In the genomic region with DNA sequence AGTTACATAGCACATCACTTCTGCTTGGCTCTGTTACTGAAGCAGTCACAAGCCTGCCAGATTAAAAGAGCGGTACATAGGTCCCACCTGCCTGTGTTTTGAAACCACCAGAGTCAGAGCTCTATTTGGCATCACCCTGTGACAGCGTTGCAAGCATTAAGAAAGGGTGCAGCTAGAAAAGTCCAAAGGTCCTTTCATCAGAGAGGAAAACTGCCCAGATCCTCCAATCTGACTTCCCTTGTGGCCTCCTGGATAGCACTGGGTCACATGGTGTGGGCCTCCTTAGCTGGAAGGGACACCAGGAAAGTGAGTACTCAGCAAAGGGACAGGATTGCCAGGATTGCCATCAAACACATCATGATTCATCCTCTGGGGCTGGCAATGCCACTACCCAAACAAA, we compare ENCODE assay signal across 18 cellular contexts. TPM values are rescaled to one million over a fixed set of nuclear protein-coding genes. Genes with fewer than 3 reads are reported as not detected.
DNase-seq lines count a peak whose midpoint lies in the region; ATAC-seq, FAIRE-seq and TF ChIP-seq lines count a peak whose summit lies in the region.
"Had no signal": no experiment of that assay in that cellular context is flagged by ENCODE, and none has a peak within 500 bp of the region (broad histone marks: within the 10 kb centered on the region; RNA-seq: fewer than 3 reads in every experiment).

No MANE protein-coding gene starts in this region.

- H3K9me3 ChIP-seq in left lung (no peaks in the 10 kb centered on the region), gastrocnemius medialis (no peaks in the 10 kb centered on the region)
- H3K9me3 ChIP-seq: esophagus muscularis mucosa, HAP-1, tibial nerve had no signal

- no peak for TF ChIP-seq CTCF in left lung (IDR thresholded peaks at IDR 0.05)
- no peak for TF ChIP-seq CTCF in gastrocnemius medialis (IDR thresholded peaks at IDR 0.05 in 4 of 5, conservative IDR thresholded peaks at IDR 0.05 in 1 of 5)

- H3K27me3 ChIP-seq in left lung (no peaks in the 10 kb centered on the region), gastrocnemius medialis (no peaks in the 10 kb centered on the region)
- H3K27me3 ChIP-seq: esophagus muscularis mucosa, tibial nerve had no signal

- peak overlapping the region in 1 of 2 donors; percentile 50 for H3K27ac ChIP-seq in left lung
- H3K27ac ChIP-seq in gastrocnemius medialis = no peak overlapping the region
- H3K27ac ChIP-seq: esophagus muscularis mucosa, tibial nerve had no signal

- DNase-seq in Caki2 (ENCODE audit: low read depth) (peak; percentile 47), RCC 7860 (ENCODE audit: low spot score) (peak; percentile 15), left lung (no peak), gastrocnemius medialis (peak in 1 of 2 donors; percentile 40), midbrain (lab: John Stamatoyannopoulos, UW) (no peak)
- no peak for DNase-seq in stimulated activated naive CD4-positive, alpha-beta T cell (lab: John Stamatoyannopoulos, UW)
- DNase-seq: central memory CD4-positive, alpha-beta T cell; effector CD8-positive, alpha-beta T cell; glutamatergic neuron; NCI-H1417; NCI-H524; nephron progenitor cell; SHP77 treated with DMSO at 0.1 percent for 48 hours; stimulated activated CD4-positive, alpha-beta T cell treated with anti-CD3 and anti-CD28 coated beads, Interleukin-12 subunit alpha, Interleukin-12 subunit beta, amount 100 ng/mL, for 4 hours had no signal

- ATAC-seq in left lung (peak; percentile 48), gastrocnemius medialis (peak; percentile 39 to 84), GM21529 (IDR thresholded peaks at IDR 0.05; ENCODE audit: unreplicated experiment) (no peak)

- H3K4me1 ChIP-seq in left lung = peaks cover 0 to 44% of the 10 kb centered on the region in 2 donors
- no peaks in the 10 kb centered on the region for H3K4me1 ChIP-seq in gastrocnemius medialis
- H3K4me1 ChIP-seq: HAP-1, tibial nerve had no signal

- no peak for FAIRE-seq in RCC 7860 (lab: Jason Lieb, UNC)

- TF ChIP-seq POLR2A in gastrocnemius medialis (IDR thresholded peaks at IDR 0.05) = no peak

- in situ Hi-C loops in Caki2 (cut with HindIII; ENCODE audit: low pct_unique_long_range_greater_than_20kb, low sequenced_read_pairs) = no loop called here
- in situ Hi-C loops in gastrocnemius medialis (cut with MboI; ENCODE audit: low sequenced_read_pairs in 4 of 4) = loop anchor here in 1 of 4 donors (10.0 kb wide), 1 partner anchor 63 kb away; a partner anchor contains a TSS

- peaks cover 0 to 51% of the 10 kb centered on the region in 2 donors for H3K36me3 ChIP-seq in left lung
- H3K36me3 ChIP-seq in gastrocnemius medialis = peaks cover 0 to 21% of the 10 kb centered on the region in 2 donors

- H3K4me3 ChIP-seq in left lung = no peak overlapping the region
- no peak overlapping the region for H3K4me3 ChIP-seq in gastrocnemius medialis
- H3K4me3 ChIP-seq: esophagus muscularis mucosa, HAP-1, tibial nerve had no signal

- intact Hi-C loops in left lung (cut with DNase I) = no loop called here
- intact Hi-C loops in gastrocnemius medialis (cut with DNase I; ENCODE audit: low total_unique reads) = no loop called here

RNA-seq across cellular contexts. Expression of a gene that starts 22.9 kb away (rescaled TPM):
- 16.0 and 28.4 TPM in 2 replicates for total RNA-seq in Caki2 (2014; rRNA removed; shearing (Covaris generic); ENCODE audit: low replicate concordance)
- total RNA-seq in left lung (10 to 100 TPM; 65.9 to 66.7 TPM), gastrocnemius medialis (10 to 100 TPM in 2 of 4 donors, 1 to 10 TPM in 2; 8.3 to 23.4 (median 15.8) TPM)

RNA-seq across cellular contexts. Expression of a gene that starts 32.5 kb away (rescaled TPM):
- 66.6 and 80.4 TPM in 2 replicates for total RNA-seq in Caki2 (2014; rRNA removed; shearing (Covaris generic); ENCODE audit: low replicate concordance)
- total RNA-seq in left lung (10 to 100 TPM; 32.9 to 35.6 TPM), gastrocnemius medialis (10 to 100 TPM; 33.7 to 78.2 (median 38.3) TPM)

Comparison
In these comparisons a context has a peak if more than half of its experiments do, and no peak if none do; other contexts are left out.
1. DNase-seq: peak in Caki2 (single experiment) and RCC 7860 (single experiment); none in left lung (0 of 2), midbrain (single experiment) and stimulated activated naive CD4-positive, alpha-beta T cell (0 of 6).